In genomic region chr20:7463290-7463689, GRCh38 we compare ENCODE assay signal across 6 cellular contexts.
"Had no signal": no experiment of that assay in that cellular context is flagged by ENCODE, and none has a peak within 500 bp of the region (broad histone marks: within the 10 kb centered on the region; RNA-seq: fewer than 3 reads in every experiment).

No MANE protein-coding gene starts in this region.

- H3K4me2 ChIP-seq: GM23338 had no signal

- H3K27ac Mint-ChIP-seq: GM23338, H9, IgD-negative memory B cell had no signal

- ATAC-seq: GM23338, HepG2 had no signal

- H3K4me3 Mint-ChIP-seq: GM23338, H9, IgD-negative memory B cell had no signal

- H3K4me3 ChIP-seq: GM23338 had no signal

- H3K4me1 Mint-ChIP-seq: GM23338, H9, IgD-negative memory B cell had no signal

- H3K27me3 Mint-ChIP-seq: IgD-negative memory B cell had no signal

- H3K9me3 Mint-ChIP-seq: GM23338, H9 had no signal

- DNase-seq: H9, HCEC 1CT had no signal

- H3K27ac ChIP-seq: HL-60 had no signal

- H3K36me3 Mint-ChIP-seq: IgD-negative memory B cell had no signal

- H2AFZ ChIP-seq: GM23338 had no signal
